Comparison of ENCODE assay signal across 11 cellular contexts in genomic region chr6:158027590-158028285, GRCh38. TPM values are rescaled to one million over a fixed set of nuclear protein-coding genes. Genes with fewer than 3 reads are reported as not detected.
A peak's percentile ranks its signal among the peaks of the same experiment; 100 is the strongest.
DNase-seq lines count a peak whose midpoint lies in the region; ATAC-seq and TF ChIP-seq lines count a peak whose summit lies in the region.
"Had no signal": no experiment of that assay in that cellular context is flagged by ENCODE, and none has a peak within 500 bp of the region (broad histone marks: within the 10 kb centered on the region; RNA-seq: fewer than 3 reads in every experiment).

No MANE protein-coding gene starts in this region.

- H3K9me3 ChIP-seq in HEK293 (ENCODE audit: control insufficient read depth, insufficient read depth, low read depth, low read length), result no peaks in the 10 kb centered on the region
- no peaks in the 10 kb centered on the region for H3K9me3 ChIP-seq in Karpas-422 (ENCODE audit: low read length)

- POLR2A ChIA-PET in HEK293 (lab: Yijun Ruan, JAX), result interaction anchor here (0.6 to 4.2 kb wide), 4 partner anchors 12 to 119 kb away, joined by 3 to 33 read pairs (median 12); no protein-coding TSS in a partner anchor

- H3K9me3 Mint-ChIP-seq in naive B cell, result no peaks in the 10 kb centered on the region

- H3K27me3 ChIP-seq in Karpas-422 (ENCODE audit: low read length), result no peaks in the 10 kb centered on the region

- no peaks in the 10 kb centered on the region for H3K36me3 Mint-ChIP-seq in naive B cell

- no peaks in the 10 kb centered on the region for H3K79me2 ChIP-seq in Karpas-422 (ENCODE audit: low read length)

- H3K9me2 ChIP-seq in Karpas-422 (replicated peaks; ENCODE audit: insufficient read depth, low read length), result no peaks in the 10 kb centered on the region

- no peak overlapping the region for H3K27ac ChIP-seq in HEK293 (ENCODE audit: extremely low read depth, low read depth, low read length)
- peak overlapping the region; percentile 76 for H3K27ac ChIP-seq in caudate nucleus (ENCODE audit: low read depth, low read length)
- no peak overlapping the region for H3K27ac ChIP-seq in Karpas-422 (ENCODE audit: low read length)

- H3K4me1 ChIP-seq in HEK293 (ENCODE audit: control insufficient read depth, insufficient read depth, low read length) (peaks cover 22% of the 10 kb centered on the region), Karpas-422 (ENCODE audit: low read length) (no peaks in the 10 kb centered on the region)

- H3K4me1 Mint-ChIP-seq in naive B cell, result peaks cover 28 to 38% (median 38%) of the 10 kb centered on the region in 3 donors

- ATAC-seq in naive B cell (ENCODE audit: low read depth in 2 of 2) (no peak), HG03378 (IDR thresholded peaks at IDR 0.05; ENCODE audit: unreplicated experiment) (no peak), left lobe of liver (no peak)

- peak overlapping the region; percentile 22 to 97 (median 96) for H3K27ac Mint-ChIP-seq in naive B cell

- no peaks in the 10 kb centered on the region for H4K20me1 ChIP-seq in Karpas-422 (ENCODE audit: insufficient read depth, low read depth, low read length)

- H2AFZ ChIP-seq in Karpas-422 (ENCODE audit: low read length), result no peak overlapping the region

- no peak for TF ChIP-seq CTCF in HEK293 (tag by site-specific recombination; IDR thresholded peaks at IDR 0.05)

- no peaks in the 10 kb centered on the region for H3K27me3 Mint-ChIP-seq in naive B cell

- H3K4me2 ChIP-seq in Karpas-422 (ENCODE audit: low read depth, low read length, poor library complexity, severe bottlenecking), result no peak overlapping the region

- CTCF ChIA-PET in HEK293 (lab: Yijun Ruan, JAX), result interaction anchor here (1.2 to 3.0 kb wide), 5 partner anchors 11 to 44 kb away, joined by 4 to 46 read pairs (median 14); no protein-coding TSS in a partner anchor

- DNase-seq in A172 (ENCODE audit: low spot score), result peak; percentile 52
- peak in 1 of 61 donors; percentile 70 for DNase-seq in caudate nucleus (lab: John Stamatoyannopoulos, UW)
- DNase-seq in naive B cell, result no peak
- no peak for DNase-seq in left lobe of liver (ENCODE audit: low spot score)
- no peak for DNase-seq in AG08395 (ENCODE audit: low spot score)
- DNase-seq in Karpas-422, result no peak
- DNase-seq: activated gamma-delta T cell, foreskin fibroblast, MV-4-11 had no signal

- H3K4me3 ChIP-seq in HEK293 (ENCODE audit: low read depth, low read length) (no peak overlapping the region), Karpas-422 (ENCODE audit: low read length) (no peak overlapping the region)

- H3K4me3 Mint-ChIP-seq in naive B cell, result peak overlapping the region in 2 of 8 donors; percentile 12 to 32

- no peak overlapping the region for H3K9ac ChIP-seq in Karpas-422 (ENCODE audit: low read length)

- peaks cover 0 to 12% of the 10 kb centered on the region in 2 experiments; a peak in 1 of 3 replicates for H3K36me3 ChIP-seq in HEK293 (ENCODE audit: control insufficient read depth in 2 of 2, insufficient read depth in 1 of 2, low read length in 2 of 2)
- H3K36me3 ChIP-seq in Karpas-422 (ENCODE audit: insufficient read depth, low read length), result no peaks in the 10 kb centered on the region

TF ChIP-seq in HEK293, 187 proteins besides CTCF, POLR2A, EP300 and RAD21 (continues in another document):
- TF ChIP-seq EGR2 (tag by site-specific recombination; IDR thresholded peaks at IDR 0.05; ENCODE audit: low read depth) (peak; percentile 66; the same call in 1 of the 2 replicates), SP3 (tag by site-specific recombination; IDR thresholded peaks at IDR 0.05) (no peak), BCL11B (tag by site-specific recombination; IDR thresholded peaks at IDR 0.05; ENCODE audit: low read depth) (no peak), ZSCAN23 (tag by site-specific recombination; IDR thresholded peaks at IDR 0.05) (no peak), IKZF3 (tag by site-specific recombination; IDR thresholded peaks at IDR 0.05) (no peak), HOXC10 (CRISPR knock-in tag; IDR thresholded peaks at IDR 0.05) (no peak), ZNF580 (tag by site-specific recombination; IDR thresholded peaks at IDR 0.05) (no peak), ZNF488 (tag by site-specific recombination; IDR thresholded peaks at IDR 0.05) (no peak), ZXDB (tag by site-specific recombination; IDR thresholded peaks at IDR 0.05) (no peak), ZFP3 (tag by site-specific recombination; IDR thresholded peaks at IDR 0.05; ENCODE audit: low read depth) (peak; percentile 62; the same call in 1 of the 2 replicates), ZNF155 (tag by site-specific recombination; IDR thresholded peaks at IDR 0.05) (no peak), GLIS2 (tag by site-specific recombination; IDR thresholded peaks at IDR 0.05) (peak; percentile 52; the same call in 1 of the 2 replicates), ZFP69B (tag by site-specific recombination; IDR thresholded peaks at IDR 0.05) (no peak), SETDB1 (IDR thresholded peaks at IDR 0.05; ENCODE audit: insufficient read length, low read length) (no peak), ZNF140 (tag by site-specific recombination; IDR thresholded peaks at IDR 0.05) (no peak), ZNF324 (tag by site-specific recombination; IDR thresholded peaks at IDR 0.05) (no peak)
- TF ChIP-seq, protein P1, sequence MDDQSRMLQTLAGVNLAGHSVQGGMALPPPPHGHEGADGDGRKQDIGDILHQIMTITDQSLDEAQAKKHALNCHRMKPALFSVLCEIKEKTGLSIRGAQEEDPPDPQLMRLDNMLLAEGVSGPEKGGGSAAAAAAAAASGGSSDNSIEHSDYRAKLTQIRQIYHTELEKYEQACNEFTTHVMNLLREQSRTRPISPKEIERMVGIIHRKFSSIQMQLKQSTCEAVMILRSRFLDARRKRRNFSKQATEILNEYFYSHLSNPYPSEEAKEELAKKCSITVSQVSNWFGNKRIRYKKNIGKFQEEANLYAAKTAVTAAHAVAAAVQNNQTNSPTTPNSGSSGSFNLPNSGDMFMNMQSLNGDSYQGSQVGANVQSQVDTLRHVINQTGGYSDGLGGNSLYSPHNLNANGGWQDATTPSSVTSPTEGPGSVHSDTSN (CRISPR knock-in tag; IDR thresholded peaks at IDR 0.05), result no peak
- TF ChIP-seq, protein P2, sequence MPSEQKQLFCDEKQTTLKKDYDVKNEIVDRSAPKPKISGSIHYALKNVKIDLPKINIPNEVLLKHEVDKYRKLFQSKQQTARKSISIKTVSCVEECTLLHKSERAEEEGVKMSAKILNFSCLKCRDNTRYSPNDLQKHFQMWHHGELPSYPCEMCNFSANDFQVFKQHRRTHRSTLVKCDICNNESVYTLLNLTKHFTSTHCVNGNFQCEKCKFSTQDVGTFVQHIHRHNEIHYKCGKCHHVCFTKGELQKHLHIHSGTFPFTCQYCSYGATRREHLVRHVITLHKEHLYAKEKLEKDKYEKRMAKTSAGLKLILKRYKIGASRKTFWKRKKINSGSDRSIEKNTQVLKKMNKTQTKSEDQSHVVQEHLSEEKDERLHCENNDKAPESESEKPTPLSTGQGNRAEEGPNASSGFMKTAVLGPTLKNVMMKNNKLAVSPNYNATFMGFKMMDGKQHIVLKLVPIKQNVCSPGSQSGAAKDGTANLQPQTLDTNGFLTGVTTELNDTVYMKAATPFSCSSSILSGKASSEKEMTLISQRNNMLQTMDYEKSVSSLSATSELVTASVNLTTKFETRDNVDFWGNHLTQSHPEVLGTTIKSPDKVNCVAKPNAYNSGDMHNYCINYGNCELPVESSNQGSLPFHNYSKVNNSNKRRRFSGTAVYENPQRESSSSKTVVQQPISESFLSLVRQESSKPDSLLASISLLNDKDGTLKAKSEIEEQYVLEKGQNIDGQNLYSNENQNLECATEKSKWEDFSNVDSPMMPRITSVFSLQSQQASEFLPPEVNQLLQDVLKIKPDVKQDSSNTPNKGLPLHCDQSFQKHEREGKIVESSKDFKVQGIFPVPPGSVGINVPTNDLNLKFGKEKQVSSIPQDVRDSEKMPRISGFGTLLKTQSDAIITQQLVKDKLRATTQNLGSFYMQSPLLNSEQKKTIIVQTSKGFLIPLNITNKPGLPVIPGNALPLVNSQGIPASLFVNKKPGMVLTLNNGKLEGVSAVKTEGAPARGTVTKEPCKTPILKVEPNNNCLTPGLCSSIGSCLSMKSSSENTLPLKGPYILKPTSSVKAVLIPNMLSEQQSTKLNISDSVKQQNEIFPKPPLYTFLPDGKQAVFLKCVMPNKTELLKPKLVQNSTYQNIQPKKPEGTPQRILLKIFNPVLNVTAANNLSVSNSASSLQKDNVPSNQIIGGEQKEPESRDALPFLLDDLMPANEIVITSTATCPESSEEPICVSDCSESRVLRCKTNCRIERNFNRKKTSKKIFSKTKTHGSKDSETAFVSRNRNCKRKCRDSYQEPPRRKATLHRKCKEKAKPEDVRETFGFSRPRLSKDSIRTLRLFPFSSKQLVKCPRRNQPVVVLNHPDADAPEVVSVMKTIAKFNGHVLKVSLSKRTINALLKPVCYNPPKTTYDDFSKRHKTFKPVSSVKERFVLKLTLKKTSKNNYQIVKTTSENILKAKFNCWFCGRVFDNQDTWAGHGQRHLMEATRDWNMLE (tag by site-specific recombination; conservative IDR thresholded peaks at IDR 0.05; ENCODE audit: low read depth), result no peak
- TF ChIP-seq, protein P3, sequence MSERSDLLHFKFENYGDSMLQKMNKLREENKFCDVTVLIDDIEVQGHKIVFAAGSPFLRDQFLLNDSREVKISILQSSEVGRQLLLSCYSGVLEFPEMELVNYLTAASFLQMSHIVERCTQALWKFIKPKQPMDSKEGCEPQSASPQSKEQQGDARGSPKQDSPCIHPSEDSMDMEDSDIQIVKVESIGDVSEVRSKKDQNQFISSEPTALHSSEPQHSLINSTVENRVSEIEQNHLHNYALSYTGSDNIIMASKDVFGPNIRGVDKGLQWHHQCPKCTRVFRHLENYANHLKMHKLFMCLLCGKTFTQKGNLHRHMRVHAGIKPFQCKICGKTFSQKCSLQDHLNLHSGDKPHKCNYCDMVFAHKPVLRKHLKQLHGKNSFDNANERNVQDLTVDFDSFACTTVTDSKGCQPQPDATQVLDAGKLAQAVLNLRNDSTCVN (tag by site-specific recombination; optimal IDR thresholded peaks at IDR 0.05), result peak; percentile 3

RNA-seq across cellular contexts. Expression of gene SYNJ2, which starts 46.1 kb away (rescaled TPM):
- total RNA-seq in A172 (2014; rRNA removed; shearing (Covaris generic)), result 34.0 and 53.7 TPM in 2 replicates
- 1 to 10 TPM; 2.4 to 9.5 (median 4.7) TPM for polyA plus RNA-seq in naive B cell (ENCODE audit: low read depth in 6 of 6)
- 5.5 TPM for total RNA-seq in left lobe of liver
- 0.04 TPM in 1 of 2 replicates, not detected in the other for total RNA-seq in Karpas-422 (2014; rRNA removed; shearing (Covaris generic); ENCODE audit: low replicate concordance)
